ENCODE assay signal across 1 cellular context in the genomic region with DNA sequence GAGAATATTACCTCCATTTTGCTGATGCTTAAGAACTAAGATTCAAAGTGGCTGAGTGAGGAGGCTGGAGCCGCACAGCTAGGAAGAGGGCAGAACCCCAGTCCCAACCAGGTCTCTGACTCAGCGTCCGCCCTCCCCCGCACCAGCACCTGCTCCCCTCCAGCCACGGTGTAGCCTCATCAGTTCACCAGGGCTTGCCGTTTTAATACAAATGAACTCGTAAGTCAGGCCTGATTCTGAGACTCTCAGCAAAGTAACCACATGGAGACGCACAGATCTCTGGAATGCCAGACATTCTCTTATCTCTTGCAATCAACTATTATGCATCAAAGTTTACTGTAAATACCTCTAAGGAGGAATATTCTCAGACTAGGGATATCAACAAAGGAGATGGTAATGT.
TF ChIP-seq lines count a peak whose summit lies in the region.

No MANE protein-coding gene starts in this region.

TF ChIP-seq in H1, 55 proteins besides CTCF, POLR2A, EP300 and RAD21:
- no peak for TF ChIP-seq ZNF274 (IDR thresholded peaks at IDR 0.05; ENCODE audit: borderline replicate concordance, extremely low read depth, low read length)
- TF ChIP-seq, protein P1, sequence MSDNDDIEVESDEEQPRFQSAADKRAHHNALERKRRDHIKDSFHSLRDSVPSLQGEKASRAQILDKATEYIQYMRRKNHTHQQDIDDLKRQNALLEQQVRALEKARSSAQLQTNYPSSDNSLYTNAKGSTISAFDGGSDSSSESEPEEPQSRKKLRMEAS (IDR thresholded peaks at IDR 0.05), result peak; percentile 46; the same call in 1 of the 2 replicates
- TF ChIP-seq BACH1 (IDR thresholded peaks at IDR 0.05; ENCODE audit: low read length), result 0 out of 2 replicates have a peak, but pooled peaks have one; percentile 22
- peak; percentile 29; the same call in 1 of the 2 replicates for TF ChIP-seq JUND (IDR thresholded peaks at IDR 0.05; ENCODE audit: low read length)
